Comparison of ENCODE assay signal across 1 cellular context in genomic region chr1:203521812-203522211, GRCh38.
TF ChIP-seq lines count a peak whose summit lies in the region.

No MANE protein-coding gene starts in this region.

TF ChIP-seq in IMR-90, 13 proteins besides CTCF, POLR2A, EP300 and RAD21:
- TF ChIP-seq RCOR1 (IDR thresholded peaks at IDR 0.05; ENCODE audit: insufficient replicate concordance, low read length) (no peak), USF2 (IDR thresholded peaks at IDR 0.05; ENCODE audit: low read depth, low read length) (no peak), CEBPB (IDR thresholded peaks at IDR 0.05; ENCODE audit: low read depth, low read length) (no peak), FOS (IDR thresholded peaks at IDR 0.05; ENCODE audit: low read depth, low read length) (no peak), NFE2L2 (IDR thresholded peaks at IDR 0.05; ENCODE audit: low read depth, low read length) (no peak), BHLHE40 (IDR thresholded peaks at IDR 0.05; ENCODE audit: low read depth, low read length) (no peak), ELK1 (IDR thresholded peaks at IDR 0.05; ENCODE audit: borderline replicate concordance, low read depth, low read length) (no peak), SMC3 (IDR thresholded peaks at IDR 0.05; ENCODE audit: low read depth, low read length) (no peak), RFX5 (IDR thresholded peaks at IDR 0.05; ENCODE audit: low read depth, low read length) (no peak), CHD1 (IDR thresholded peaks at IDR 0.05; ENCODE audit: low read depth, low read length) (no peak), MAFK (IDR thresholded peaks at IDR 0.05; ENCODE audit: low read depth, low read length) (no peak), MAZ (IDR thresholded peaks at IDR 0.05; ENCODE audit: borderline replicate concordance, low read depth, low read length) (no peak), MXI1 (IDR thresholded peaks at IDR 0.05; ENCODE audit: borderline replicate concordance, low read depth, low read length) (no peak)
